ENCODE assay signal across 20 cellular contexts in genomic region chr15:29692527-29692926, GRCh38.
DNase-seq lines count a peak whose midpoint lies in the region; ATAC-seq and TF ChIP-seq lines count a peak whose summit lies in the region.
"Had no signal": no experiment of that assay in that cellular context is flagged by ENCODE, and none has a peak within 500 bp of the region (broad histone marks: within the 10 kb centered on the region; RNA-seq: fewer than 3 reads in every experiment).

No MANE protein-coding gene starts in this region.

- no peaks in the 10 kb centered on the region for H3K36me3 ChIP-seq in HCT116 (ENCODE audit: control insufficient read depth in 1 of 2, insufficient read depth in 2 of 2, low read length in 2 of 2)
- H3K36me3 ChIP-seq: HAP-1 had no signal

- DNase-seq in AG10803 (ENCODE audit: low read depth) = no peak
- no peak for DNase-seq in HCT116 (ENCODE audit: low read depth, low spot score)
- DNase-seq in amniotic epithelial cell (ENCODE audit: low read depth) = peak; percentile 43
- no peak for DNase-seq in foreskin keratinocyte
- no peak for DNase-seq in NCI-H2227 treated with DMSO at 0.1 percent for 48 hours (lab: John Stamatoyannopoulos, UW)
- no peak for DNase-seq in amygdala (lab: John Stamatoyannopoulos, UW)
- DNase-seq: activated CD4-positive, CD25-positive, alpha-beta regulatory T cell treated with anti-CD3 and anti-CD28 coated beads, Interleukin-2, amount 50 U/mL, for 72 hours; activated T-cell treated with anti-CD3 and anti-CD28 coated beads, Interleukin-2, amount 50 U/mL, for 24 hours; amniotic stem cell; effector memory CD4-positive, alpha-beta T cell; EL; heart right ventricle; left cardiac atrium; naive thymus-derived CD4-positive, alpha-beta T cell; retina; stimulated activated naive CD8-positive, alpha-beta T cell treated with anti-CD3 and anti-CD28 coated beads, Interleukin-15, Interleukin-2, amounts not matched to agents 100 U/mL and 50 U/mL, for 24 hours; T-helper 1 cell had no signal

- H2AFZ ChIP-seq in HCT116 (ENCODE audit: low read depth, low read length, poor library complexity, severe bottlenecking) = no peak overlapping the region

- no peaks in the 10 kb centered on the region for H3K9me3 ChIP-seq in HCT116 (ENCODE audit: control insufficient read depth in 1 of 2, insufficient read depth in 1 of 2, low read depth in 1 of 2, low read length in 2 of 2)
- H3K9me3 ChIP-seq: HAP-1 had no signal

- no peak overlapping the region for H3K4me2 ChIP-seq in HCT116 (ENCODE audit: low read length)

- POLR2A ChIA-PET in HCT116 (lab: Charles Lee) = no interaction called here

- H3K9ac ChIP-seq in HCT116 (ENCODE audit: low read length) = no peak overlapping the region

- intact Hi-C loops in HCT116 (cut with micrococcal nuclease) = loop anchor here (10.0 kb wide), 1 partner anchor 232 kb away; no protein-coding TSS in a partner anchor

- RAD21 ChIA-PET in HCT116 (lab: Charles Lee; ENCODE audit: low non-redundant PET in 1 of 2, low total read pairs in 2 of 2, uncharacterized antibody in 2 of 2, unreplicated experiment in 2 of 2) = interaction anchor here in 1 of 2 experiments (1.2 kb wide), 1 partner anchor 233 kb away, joined by 3 read pairs; no protein-coding TSS in a partner anchor

- no peaks in the 10 kb centered on the region for H3K9me2 ChIP-seq in HCT116 (ENCODE audit: insufficient read depth)

- H3K27ac ChIP-seq in HCT116 (ENCODE audit: low read depth, low read length) (no peak overlapping the region), foreskin keratinocyte (no peak overlapping the region)
- H3K27ac ChIP-seq: heart right ventricle had no signal

- H3K4me1 ChIP-seq in HCT116 (ENCODE audit: control insufficient read depth in 1 of 2, insufficient read depth in 2 of 2, low read length in 2 of 2) (peaks cover 21 to 33% of the 10 kb centered on the region in 2 experiments), foreskin keratinocyte (peaks cover 6% of the 10 kb centered on the region)
- H3K4me1 ChIP-seq: HAP-1 had no signal

- ATAC-seq in HCT116 (peak; percentile 55), foreskin keratinocyte (no peak), GM21367 (IDR thresholded peaks at IDR 0.05; ENCODE audit: unreplicated experiment) (no peak)
- no peak for ATAC-seq in activated CD4-positive, CD25-positive, alpha-beta regulatory T cell treated with anti-CD3 and anti-CD28 coated beads, Interleukin-2, amount 50 U/mL, for 24 hours
- ATAC-seq: left cardiac atrium; naive thymus-derived CD4-positive, alpha-beta T cell; stimulated activated naive CD8-positive, alpha-beta T cell treated with anti-CD3 and anti-CD28 coated beads, Interleukin-15, Interleukin-2, amounts not matched to agents 100 U/mL and 50 U/mL, for 24 hours had no signal

- peak; percentile 31; the same call in 1 of the 2 replicates for TF ChIP-seq RAD21 in HCT116 (IDR thresholded peaks at IDR 0.05; ENCODE audit: low read depth)

- H3K4me3 ChIP-seq in AG10803 (ENCODE audit: low read length) (no peak overlapping the region), HCT116 (replicated peaks in 1 of 2; ENCODE audit: low read depth in 1 of 2, low read length in 2 of 2) (no peak overlapping the region)
- H3K4me3 ChIP-seq: HAP-1, heart right ventricle had no signal

- no peaks in the 10 kb centered on the region for H4K20me1 ChIP-seq in HCT116 (ENCODE audit: insufficient read depth)

- no peaks in the 10 kb centered on the region for H3K79me2 ChIP-seq in HCT116 (ENCODE audit: insufficient read depth, low read length)

- CTCF ChIA-PET in HCT116 (lab: Charles Lee) = interaction anchor here (4.3 kb wide), 1 partner anchor 233 kb away, joined by 28 read pairs; no protein-coding TSS in a partner anchor

- TF ChIP-seq POLR2A in HCT116 (IDR thresholded peaks at IDR 0.05; ENCODE audit: borderline replicate concordance, extremely low read depth, insufficient read depth, insufficient read length) = no peak

- H3K27me3 ChIP-seq in HCT116 (ENCODE audit: insufficient read depth, low read length) (no peaks in the 10 kb centered on the region), foreskin keratinocyte (no peaks in the 10 kb centered on the region)
- H3K27me3 ChIP-seq: heart right ventricle had no signal

- BruUV-seq in HCT116 (replicated peaks; lab: Mats Ljungman, UMichigan) = no TSS peak

- TF ChIP-seq CTCF in AG10803 (conservative IDR thresholded peaks at IDR 0.05; ENCODE audit: low read length) = peak; percentile 30
- TF ChIP-seq CTCF in HCT116 (IDR thresholded peaks at IDR 0.05 in 2 of 3, conservative IDR thresholded peaks at IDR 0.05 in 1 of 3; ENCODE audit: borderline replicate concordance in 1 of 3, insufficient read depth in 1 of 3, low read depth in 2 of 3, low read length in 2 of 3) = peak in 2 of 3 experiments; percentile 54 to 63; a peak in 4 of 6 replicates
- TF ChIP-seq CTCF in foreskin keratinocyte (conservative IDR thresholded peaks at IDR 0.05) = peak; percentile 28

TF ChIP-seq in HCT116, 20 proteins besides CTCF, POLR2A, EP300 and RAD21:
- TF ChIP-seq ZNF274 (IDR thresholded peaks at IDR 0.05; ENCODE audit: low read depth, low read length) (no peak), ELF1 (IDR thresholded peaks at IDR 0.05; ENCODE audit: borderline replicate concordance, low read depth) (no peak), ATF3 (IDR thresholded peaks at IDR 0.05) (no peak), SRF (IDR thresholded peaks at IDR 0.05; ENCODE audit: low read depth) (no peak), EGR1 (IDR thresholded peaks at IDR 0.05; ENCODE audit: low read depth) (no peak), CBX3 (IDR thresholded peaks at IDR 0.05; ENCODE audit: low read depth) (no peak), JUND (IDR thresholded peaks at IDR 0.05) (no peak), REST (IDR thresholded peaks at IDR 0.05; ENCODE audit: low read depth) (no peak), ZBTB33 (IDR thresholded peaks at IDR 0.05; ENCODE audit: extremely low read depth, insufficient replicate concordance, low read length) (no peak), CEBPB (IDR thresholded peaks at IDR 0.05; ENCODE audit: low read depth) (no peak), TCF7L2 (IDR thresholded peaks at IDR 0.05; ENCODE audit: borderline replicate concordance, extremely low read depth, insufficient read depth, insufficient read length) (no peak), SP1 (IDR thresholded peaks at IDR 0.05; ENCODE audit: low read depth) (no peak), EZH2phosphoT487 (IDR thresholded peaks at IDR 0.05; ENCODE audit: borderline replicate concordance) (no peak), MAX (IDR thresholded peaks at IDR 0.05) (no peak), POLR2AphosphoS5 (IDR thresholded peaks at IDR 0.05; ENCODE audit: low read depth, low read length) (no peak), YY1 (IDR thresholded peaks at IDR 0.05; ENCODE audit: extremely low read depth, insufficient replicate concordance, low read depth, low read length) (no peak)
